1 cellular context compared by ENCODE assay signal in the genomic region with DNA sequence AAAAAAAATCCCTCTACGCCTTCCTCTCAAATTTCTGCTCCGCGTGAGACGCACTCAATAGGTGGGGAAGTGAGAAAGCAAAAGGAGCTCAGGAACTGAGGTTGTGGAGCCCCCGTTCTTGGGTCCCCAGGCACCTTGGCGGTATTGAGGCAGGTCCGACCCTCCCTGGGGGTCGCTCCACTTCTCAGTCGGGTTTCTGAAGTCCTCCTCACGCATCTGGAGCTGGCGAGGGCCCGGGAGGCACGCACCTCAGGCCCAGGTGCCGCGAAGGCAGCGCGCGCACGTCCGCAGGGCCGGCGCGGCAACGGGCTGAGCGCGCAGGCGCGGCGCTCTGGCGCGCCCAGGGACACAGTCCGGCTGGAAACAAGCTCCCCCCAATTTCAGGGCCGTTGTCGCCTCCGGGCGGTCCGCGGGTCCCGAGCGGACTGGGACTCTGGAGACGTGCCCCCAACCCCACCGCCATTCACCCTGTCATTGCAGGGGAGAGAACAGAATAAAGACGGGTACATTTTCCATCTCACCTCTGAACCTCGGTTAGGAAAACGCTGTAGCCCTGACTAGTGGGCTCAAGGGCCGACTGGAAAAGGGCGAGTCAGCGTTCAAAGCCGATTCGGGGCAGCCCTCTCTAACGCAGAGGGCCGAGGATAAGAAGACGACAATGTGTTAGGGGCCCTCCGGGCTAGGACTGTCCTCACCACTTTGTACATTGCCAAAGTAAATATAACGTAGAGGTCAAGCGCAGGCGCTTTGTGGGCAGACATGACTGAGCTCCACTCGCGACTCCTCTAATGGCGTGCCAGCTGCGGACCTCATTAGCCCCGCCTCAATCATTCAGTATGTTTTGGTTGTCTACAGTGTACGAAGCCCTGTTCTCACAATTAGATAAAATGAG.
TF ChIP-seq lines count a peak whose summit lies in the region.

ZNF770 (minus strand) TSS at position 306 of the 892 bp plus-strand sequence. CDS start 4,853 bp downstream, outside the sequence.

TF ChIP-seq in K562, 482 proteins besides CTCF, POLR2A, EP300 and RAD21 (continued from another document and continues in another):
- TF ChIP-seq, protein P1, sequence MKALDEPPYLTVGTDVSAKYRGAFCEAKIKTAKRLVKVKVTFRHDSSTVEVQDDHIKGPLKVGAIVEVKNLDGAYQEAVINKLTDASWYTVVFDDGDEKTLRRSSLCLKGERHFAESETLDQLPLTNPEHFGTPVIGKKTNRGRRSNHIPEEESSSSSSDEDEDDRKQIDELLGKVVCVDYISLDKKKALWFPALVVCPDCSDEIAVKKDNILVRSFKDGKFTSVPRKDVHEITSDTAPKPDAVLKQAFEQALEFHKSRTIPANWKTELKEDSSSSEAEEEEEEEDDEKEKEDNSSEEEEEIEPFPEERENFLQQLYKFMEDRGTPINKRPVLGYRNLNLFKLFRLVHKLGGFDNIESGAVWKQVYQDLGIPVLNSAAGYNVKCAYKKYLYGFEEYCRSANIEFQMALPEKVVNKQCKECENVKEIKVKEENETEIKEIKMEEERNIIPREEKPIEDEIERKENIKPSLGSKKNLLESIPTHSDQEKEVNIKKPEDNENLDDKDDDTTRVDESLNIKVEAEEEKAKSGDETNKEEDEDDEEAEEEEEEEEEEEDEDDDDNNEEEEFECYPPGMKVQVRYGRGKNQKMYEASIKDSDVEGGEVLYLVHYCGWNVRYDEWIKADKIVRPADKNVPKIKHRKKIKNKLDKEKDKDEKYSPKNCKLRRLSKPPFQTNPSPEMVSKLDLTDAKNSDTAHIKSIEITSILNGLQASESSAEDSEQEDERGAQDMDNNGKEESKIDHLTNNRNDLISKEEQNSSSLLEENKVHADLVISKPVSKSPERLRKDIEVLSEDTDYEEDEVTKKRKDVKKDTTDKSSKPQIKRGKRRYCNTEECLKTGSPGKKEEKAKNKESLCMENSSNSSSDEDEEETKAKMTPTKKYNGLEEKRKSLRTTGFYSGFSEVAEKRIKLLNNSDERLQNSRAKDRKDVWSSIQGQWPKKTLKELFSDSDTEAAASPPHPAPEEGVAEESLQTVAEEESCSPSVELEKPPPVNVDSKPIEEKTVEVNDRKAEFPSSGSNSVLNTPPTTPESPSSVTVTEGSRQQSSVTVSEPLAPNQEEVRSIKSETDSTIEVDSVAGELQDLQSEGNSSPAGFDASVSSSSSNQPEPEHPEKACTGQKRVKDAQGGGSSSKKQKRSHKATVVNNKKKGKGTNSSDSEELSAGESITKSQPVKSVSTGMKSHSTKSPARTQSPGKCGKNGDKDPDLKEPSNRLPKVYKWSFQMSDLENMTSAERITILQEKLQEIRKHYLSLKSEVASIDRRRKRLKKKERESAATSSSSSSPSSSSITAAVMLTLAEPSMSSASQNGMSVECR (CRISPR knock-in tag; IDR thresholded peaks at IDR 0.05): peak; percentile 78
- TF ChIP-seq RUNX1 (IDR thresholded peaks at IDR 0.05; ENCODE audit: low read depth) (no peak), NR2C1 (IDR thresholded peaks at IDR 0.05) (peak; percentile 70), NR2C1 (tag; IDR thresholded peaks at IDR 0.05) (peak; percentile 86), SOX6 (IDR thresholded peaks at IDR 0.05) (peak; percentile 45), RBM15 (IDR thresholded peaks at IDR 0.05; ENCODE audit: insufficient read depth, low read length) (no peak), ZNF551 (CRISPR knock-in tag; IDR thresholded peaks at IDR 0.05) (no peak), TSC22D4 (tag; IDR thresholded peaks at IDR 0.05) (no peak), THRAP3 (IDR thresholded peaks at IDR 0.05; ENCODE audit: borderline replicate concordance) (peak; percentile 27; the same call in 1 of the 2 replicates), SREBF2 (CRISPR knock-in tag; IDR thresholded peaks at IDR 0.05) (no peak), NFIC (IDR thresholded peaks at IDR 0.05) (peak; percentile 35; the same call in 1 of the 2 replicates), MITF (IDR thresholded peaks at IDR 0.05) (no peak), HIVEP1 (CRISPR knock-in tag; IDR thresholded peaks at IDR 0.05) (no peak), NCOA4 (IDR thresholded peaks at IDR 0.05; ENCODE audit: partially characterized antibody) (no peak), GATAD2B (IDR thresholded peaks at IDR 0.05; ENCODE audit: borderline replicate concordance) (peak; percentile 88), GTF2A2 (tag; IDR thresholded peaks at IDR 0.05) (peak; percentile 74; the same call in 1 of the 2 replicates), ELF2 (CRISPR knock-in tag; IDR thresholded peaks at IDR 0.05) (peak; percentile 33; the same call in 1 of the 2 replicates), ZNF77 (CRISPR knock-in tag; IDR thresholded peaks at IDR 0.05) (no peak), SMARCA4 (IDR thresholded peaks at IDR 0.05) (peak; percentile 21; the same call in 1 of the 2 replicates), NONO (IDR thresholded peaks at IDR 0.05; ENCODE audit: low read depth in 2 of 2, low read length in 1 of 2) (peak; percentile 65 to 84; a peak in 3 of 4 replicates), ARNT (IDR thresholded peaks at IDR 0.05) (no peak; a peak in 1 of 4 replicates), TCFL5 (CRISPR knock-in tag; conservative IDR thresholded peaks at IDR 0.05) (no peak), ZBED1 (IDR thresholded peaks at IDR 0.05) (no peak), ZNF311 (CRISPR knock-in tag; IDR thresholded peaks at IDR 0.05) (no peak), TGIF2 (CRISPR knock-in tag; IDR thresholded peaks at IDR 0.05) (no peak), MCM2 (IDR thresholded peaks at IDR 0.05; ENCODE audit: low read depth) (no peak), CHD4 (IDR thresholded peaks at IDR 0.05; ENCODE audit: insufficient read depth, insufficient replicate concordance, low read depth, low read length, poor library complexity, severe bottlenecking) (no peak), SMC3 (conservative IDR thresholded peaks at IDR 0.05; ENCODE audit: insufficient read depth, low read depth, low read length) (0 out of 2 replicates have a peak, but pooled peaks have one; percentile 7), NCOR1 (IDR thresholded peaks at IDR 0.05) (peak; percentile 36), HDAC3 (IDR thresholded peaks at IDR 0.05; ENCODE audit: borderline replicate concordance, partially characterized antibody) (no peak), NELFE (IDR thresholded peaks at IDR 0.05; ENCODE audit: insufficient read depth, insufficient read length) (no peak), CBX1 (IDR thresholded peaks at IDR 0.05; ENCODE audit: low read depth) (peak; percentile 71), FOXP1 (CRISPR knock-in tag; IDR thresholded peaks at IDR 0.05) (peak; percentile 73; the same call in 1 of the 2 replicates), POLR2AphosphoS5 (IDR thresholded peaks at IDR 0.05; ENCODE audit: control insufficient read depth, insufficient read depth, low read depth, low read length) (peak; percentile 87), ZNF668 (CRISPR knock-in tag; IDR thresholded peaks at IDR 0.05) (no peak), ZBTB9 (CRISPR knock-in tag; IDR thresholded peaks at IDR 0.05) (0 out of 2 replicates have a peak, but pooled peaks have one; percentile 33), ZNF584 (CRISPR knock-in tag; IDR thresholded peaks at IDR 0.05; ENCODE audit: low read depth) (no peak), TAF1 (IDR thresholded peaks at IDR 0.05; ENCODE audit: control insufficient read depth, extremely low read depth, insufficient read depth, low read length, severe bottlenecking) (peak; percentile 98), XRCC3 (IDR thresholded peaks at IDR 0.05) (no peak), SRSF3 (IDR thresholded peaks at IDR 0.05; ENCODE audit: insufficient read depth, low read length) (0 out of 2 replicates have a peak, but pooled peaks have one; percentile 13), SIN3A (IDR thresholded peaks at IDR 0.05; ENCODE audit: borderline replicate concordance in 2 of 2, control insufficient read depth in 1 of 2, low read depth in 2 of 2, low read length in 2 of 2) (peak in 1 of 2 experiments; percentile 51; a peak in 2 of 4 replicates), ZEB2 (IDR thresholded peaks at IDR 0.05) (peak; percentile 94)
- TF ChIP-seq, protein P2, sequence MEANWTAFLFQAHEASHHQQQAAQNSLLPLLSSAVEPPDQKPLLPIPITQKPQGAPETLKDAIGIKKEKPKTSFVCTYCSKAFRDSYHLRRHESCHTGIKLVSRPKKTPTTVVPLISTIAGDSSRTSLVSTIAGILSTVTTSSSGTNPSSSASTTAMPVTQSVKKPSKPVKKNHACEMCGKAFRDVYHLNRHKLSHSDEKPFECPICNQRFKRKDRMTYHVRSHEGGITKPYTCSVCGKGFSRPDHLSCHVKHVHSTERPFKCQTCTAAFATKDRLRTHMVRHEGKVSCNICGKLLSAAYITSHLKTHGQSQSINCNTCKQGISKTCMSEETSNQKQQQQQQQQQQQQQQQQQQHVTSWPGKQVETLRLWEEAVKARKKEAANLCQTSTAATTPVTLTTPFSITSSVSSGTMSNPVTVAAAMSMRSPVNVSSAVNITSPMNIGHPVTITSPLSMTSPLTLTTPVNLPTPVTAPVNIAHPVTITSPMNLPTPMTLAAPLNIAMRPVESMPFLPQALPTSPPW (CRISPR knock-in tag; IDR thresholded peaks at IDR 0.05): peak; percentile 66
- TF ChIP-seq, protein P3, sequence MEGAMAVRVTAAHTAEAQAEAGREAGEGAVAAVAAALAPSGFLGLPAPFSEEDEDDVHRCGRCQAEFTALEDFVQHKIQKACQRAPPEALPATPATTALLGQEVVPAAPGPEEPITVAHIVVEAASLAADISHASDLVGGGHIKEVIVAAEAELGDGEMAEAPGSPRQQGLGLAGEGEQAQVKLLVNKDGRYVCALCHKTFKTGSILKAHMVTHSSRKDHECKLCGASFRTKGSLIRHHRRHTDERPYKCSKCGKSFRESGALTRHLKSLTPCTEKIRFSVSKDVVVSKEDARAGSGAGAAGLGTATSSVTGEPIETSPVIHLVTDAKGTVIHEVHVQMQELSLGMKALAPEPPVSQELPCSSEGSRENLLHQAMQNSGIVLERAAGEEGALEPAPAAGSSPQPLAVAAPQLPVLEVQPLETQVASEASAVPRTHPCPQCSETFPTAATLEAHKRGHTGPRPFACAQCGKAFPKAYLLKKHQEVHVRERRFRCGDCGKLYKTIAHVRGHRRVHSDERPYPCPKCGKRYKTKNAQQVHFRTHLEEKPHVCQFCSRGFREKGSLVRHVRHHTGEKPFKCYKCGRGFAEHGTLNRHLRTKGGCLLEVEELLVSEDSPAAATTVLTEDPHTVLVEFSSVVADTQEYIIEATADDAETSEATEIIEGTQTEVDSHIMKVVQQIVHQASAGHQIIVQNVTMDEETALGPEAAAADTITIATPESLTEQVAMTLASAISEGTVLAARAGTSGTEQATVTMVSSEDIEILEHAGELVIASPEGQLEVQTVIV (CRISPR knock-in tag; IDR thresholded peaks at IDR 0.05; ENCODE audit: borderline replicate concordance): no peak
